10 cellular contexts compared by ENCODE assay signal in genomic region chr4:153448003-153448731, GRCh38. TPM values are rescaled to one million over a fixed set of nuclear protein-coding genes. Genes with fewer than 3 reads are reported as not detected.
DNase-seq lines count a peak whose midpoint lies in the region; ATAC-seq and TF ChIP-seq lines count a peak whose summit lies in the region.
"Had no signal": no experiment of that assay in that cellular context is flagged by ENCODE, and none has a peak within 500 bp of the region (broad histone marks: within the 10 kb centered on the region; RNA-seq: fewer than 3 reads in every experiment).

No MANE protein-coding gene starts in this region.

- in situ Hi-C loops in HAP-1 (cut with MboI; ENCODE audit: low sequenced_read_pairs) = no loop called here

- peak overlapping the region; percentile 80 for H3K4me3 Mint-ChIP-seq in HFFc6
- no peak overlapping the region for H3K4me3 Mint-ChIP-seq in T-cell

- POLR2A ChIA-PET in A673 (lab: Charles Lee; ENCODE audit: low non-redundant PET) (no interaction called here), T-cell (lab: Charles Lee) (interaction anchor here in 1 of 2 donors (0.5 kb wide), 1 partner anchor 139 kb away, joined by 4 read pairs; no protein-coding TSS in a partner anchor)

- H3K4me3 ChIP-seq in A673 (ENCODE audit: low read depth, low read length, poor library complexity, severe bottlenecking) (peak overlapping the region; percentile 14), HAP-1 (no peak overlapping the region)

- CTCF ChIA-PET in A673 (lab: Charles Lee) = no interaction called here
- CTCF ChIA-PET in T-cell (lab: Charles Lee) = interaction anchor here (0.5 to 1.4 kb wide), 6 partner anchors 11 to 1037 kb away, joined by 3 to 5 read pairs (median 3); no protein-coding TSS in a partner anchor

- H3K9me3 Mint-ChIP-seq in HFFc6 = no peaks in the 10 kb centered on the region
- H3K9me3 Mint-ChIP-seq in T-cell = no peaks in the 10 kb centered on the region

- intact Hi-C loops in A673 (cut with micrococcal nuclease; ENCODE audit: unreplicated experiment) (no loop called here), head of caudate nucleus (cut with DNase I) (no loop called here)

- H3K36me3 ChIP-seq in A673 (ENCODE audit: insufficient read depth, low read length, poor library complexity, severe bottlenecking) (no peaks in the 10 kb centered on the region), HAP-1 (replicated peaks) (no peaks in the 10 kb centered on the region)
- H3K36me3 ChIP-seq: heart left ventricle had no signal

- no peaks in the 10 kb centered on the region for H3K9me3 ChIP-seq in A673 (ENCODE audit: low read depth, low read length, poor library complexity, severe bottlenecking)
- H3K9me3 ChIP-seq in HAP-1 = no peaks in the 10 kb centered on the region
- H3K9me3 ChIP-seq: Caco-2, heart left ventricle had no signal

- DNase-seq in A673 (ENCODE audit: low spot score) = peak; percentile 37
- DNase-seq in HFFc6 = no peak
- no peak for DNase-seq in T-cell
- DNase-seq in iris pigment epithelial cell (ENCODE audit: low read depth) = peak; percentile 80
- no peak for DNase-seq in head of caudate nucleus
- DNase-seq in HAP-1 (ENCODE audit: low spot score in 2 of 2) = no peak
- DNase-seq: Caco-2, heart left ventricle had no signal

- no peak overlapping the region for H3K27ac Mint-ChIP-seq in HFFc6
- peak overlapping the region; percentile 48 to 59 for H3K27ac Mint-ChIP-seq in T-cell

- no peaks in the 10 kb centered on the region for H3K27me3 ChIP-seq in A673 (replicated peaks; ENCODE audit: insufficient read depth, low read depth, low read length, poor library complexity)
- no peaks in the 10 kb centered on the region for H3K27me3 ChIP-seq in HAP-1 (ENCODE audit: low read depth)
- H3K27me3 ChIP-seq: heart left ventricle had no signal

- H3K27ac ChIP-seq in A673 (ENCODE audit: low read depth, low read length, poor library complexity, severe bottlenecking) = no peak overlapping the region

- BruUV-seq in A673 (replicated peaks; lab: Mats Ljungman, UMichigan) = no TSS peak

- H3K27me3 Mint-ChIP-seq in HFFc6 (ENCODE audit: insufficient read depth) (no peaks in the 10 kb centered on the region), T-cell (no peaks in the 10 kb centered on the region)

- H3K4me1 ChIP-seq in A673 (ENCODE audit: insufficient read depth, low read length, poor library complexity, severe bottlenecking) (peaks cover 8% of the 10 kb centered on the region), HAP-1 (0 out of 2 replicates have a peak, but pooled peaks cover 2% of the 10 kb centered on the region)
- H3K4me1 ChIP-seq: Caco-2 had no signal

- H3K4me1 Mint-ChIP-seq in HFFc6 (ENCODE audit: low read depth) (peaks cover 26% of the 10 kb centered on the region), T-cell (peaks cover 21 to 34% (median 23%) of the 10 kb centered on the region in 3 donors)

- ATAC-seq in T-cell (replicated peaks in 1 of 4) = no peak
- no peak for ATAC-seq in HG03095 (IDR thresholded peaks at IDR 0.05; ENCODE audit: unreplicated experiment)
- no peak for ATAC-seq in GM19035 (IDR thresholded peaks at IDR 0.05; ENCODE audit: unreplicated experiment)

- no peak for TF ChIP-seq CTCF in A673 (conservative IDR thresholded peaks at IDR 0.05; ENCODE audit: low read depth, low read length)
- no peak for TF ChIP-seq CTCF in HFFc6 (IDR thresholded peaks at IDR 0.05)

- H3K36me3 Mint-ChIP-seq in HFFc6 (ENCODE audit: low read depth) = no peaks in the 10 kb centered on the region
- H3K36me3 Mint-ChIP-seq in T-cell = no peaks in the 10 kb centered on the region

RNA-seq across cellular contexts. Expression of gene TMEM131L, which starts 18.0 kb away (rescaled TPM):
- total RNA-seq in A673 (2021) = 17.0 and 18.4 TPM in 2 replicates
- total RNA-seq in HFFc6 (2021; fragmentation: NEBNext Ultra II Directional; extraction: Animal tissue kit (Norgen Biotek cat#: 25700)) = 1 to 10 TPM; 7.7 to 8.9 (median 8.0) TPM
- total RNA-seq in T-cell = 100 to 1,000 TPM in 1 of 5 donors, 10 to 100 TPM in 4; 60.7 to 115 (median 72.6) TPM

Comparison
In these comparisons a context has a peak if more than half of its experiments do, and no peak if none do; other contexts are left out.
1. DNase-seq: peak in A673 (single experiment) and iris pigment epithelial cell (single experiment); none in HFFc6 (single experiment), T-cell (0 of 34), head of caudate nucleus (0 of 42) and HAP-1 (0 of 2).